Comparison of ENCODE assay signal across 8 cellular contexts in genomic region chr20:38460040-38460623, GRCh38. TPM values are rescaled to one million over a fixed set of nuclear protein-coding genes. Genes with fewer than 3 reads are reported as not detected.
A peak's percentile ranks its signal among the peaks of the same experiment; 100 is the strongest.
DNase-seq lines count a peak whose midpoint lies in the region; ATAC-seq and TF ChIP-seq lines count a peak whose summit lies in the region.

No MANE protein-coding gene starts in this region.

- peak overlapping the region; percentile 48 to 50 for H3K27ac ChIP-seq in left lung
- no peak overlapping the region for H3K27ac ChIP-seq in smooth muscle cell (ENCODE audit: low read depth)

- no peaks in the 10 kb centered on the region for H4K20me1 ChIP-seq in smooth muscle cell (ENCODE audit: low read depth)

- peaks cover 0 to 2% of the 10 kb centered on the region in 2 donors for H3K4me1 ChIP-seq in left lung
- H3K4me1 ChIP-seq in smooth muscle cell (ENCODE audit: low read depth) = no peaks in the 10 kb centered on the region

- DNase-seq in DMS153 treated with DMSO at 0.1 percent for 48 hours (lab: John Stamatoyannopoulos, UW; ENCODE audit: unreplicated experiment) = peak; percentile 71
- peak; percentile 27 to 84 (median 82) for DNase-seq in NCI-H1417 (lab: John Stamatoyannopoulos, UW)
- DNase-seq in amniotic epithelial cell (ENCODE audit: low read depth) = peak; percentile 84
- DNase-seq in left lung = no peak
- no peak for DNase-seq in smooth muscle cell (lab: John Stamatoyannopoulos, UW; ENCODE audit: unreplicated experiment)
- no peak for DNase-seq in 8988T
- DNase-seq in activated CD4-positive, alpha-beta T cell treated with anti-CD3 and anti-CD28 coated beads for 4 hours = no peak

- ATAC-seq in left lung = peak; percentile 97
- ATAC-seq in activated CD4-positive, CD25-positive, alpha-beta regulatory T cell treated with anti-CD3 and anti-CD28 coated beads, Interleukin-2, amount 50 U/mL, for 24 hours = no peak

- 60% methylated on average over 5 of the region's 5 CpGs for WGBS in smooth muscle cell (ENCODE audit: low lambda C conversion rate)

- H3K4me2 ChIP-seq in smooth muscle cell = no peak overlapping the region

- H3K27me3 ChIP-seq in left lung (no peaks in the 10 kb centered on the region), smooth muscle cell (ENCODE audit: low read depth) (no peaks in the 10 kb centered on the region)

- H3K9me3 ChIP-seq in left lung = no peaks in the 10 kb centered on the region
- no peaks in the 10 kb centered on the region for H3K9me3 ChIP-seq in smooth muscle cell (replicated peaks; ENCODE audit: low read depth)

- intact Hi-C loops in left lung (cut with DNase I) = no loop called here

- H2AFZ ChIP-seq in smooth muscle cell (ENCODE audit: low read depth) = no peak overlapping the region

- no peaks in the 10 kb centered on the region for H3K79me2 ChIP-seq in smooth muscle cell (ENCODE audit: low read depth)

- H3K36me3 ChIP-seq in left lung (no peaks in the 10 kb centered on the region), smooth muscle cell (ENCODE audit: low read depth) (no peaks in the 10 kb centered on the region)

- no peak overlapping the region for H3K4me3 ChIP-seq in left lung
- H3K4me3 ChIP-seq in smooth muscle cell = no peak overlapping the region

- H3F3A ChIP-seq in smooth muscle cell (ENCODE audit: low read depth) = no peaks in the 10 kb centered on the region

- TF ChIP-seq CTCF in left lung (IDR thresholded peaks at IDR 0.05) (no peak), smooth muscle cell (IDR thresholded peaks at IDR 0.05; ENCODE audit: borderline replicate concordance, insufficient read depth, poor library complexity, severe bottlenecking) (no peak)

- H3K9ac ChIP-seq in smooth muscle cell (ENCODE audit: low read depth) = no peak overlapping the region

RNA-seq across cellular contexts. Expression of gene RALGAPB, which starts 12.5 kb away (rescaled TPM):
- total RNA-seq in left lung = 10 to 100 TPM; 29.6 to 36.8 TPM
- total RNA-seq in smooth muscle cell = 33.3 and 43.2 TPM in 2 replicates
- 8.9 and 11.4 TPM in 2 replicates for polyA plus RNA-seq in smooth muscle cell

RNA-seq across cellular contexts. Expression of gene SNHG17, which starts 25.0 kb away (rescaled TPM):
- total RNA-seq in left lung (10 to 100 TPM; 12.1 to 28.1 TPM), smooth muscle cell (5.5 and 6.7 TPM in 2 replicates)
- 19.6 and 26.4 TPM in 2 replicates for polyA plus RNA-seq in smooth muscle cell

Comparison
In these comparisons a context has a peak if more than half of its experiments do, and no peak if none do; other contexts are left out.
1. DNase-seq: peak in DMS153 treated with DMSO at 0.1 percent for 48 hours (single experiment), NCI-H1417 (3 of 3) and amniotic epithelial cell (single experiment); none in left lung (0 of 2), smooth muscle cell (single experiment), 8988T (single experiment) and activated CD4-positive, alpha-beta T cell treated with anti-CD3 and anti-CD28 coated beads for 4 hours (0 of 2).